Comparison of ENCODE assay signal across 28 cellular contexts in genomic region chr16:12735805-12736204, GRCh38.
"Had no signal": no experiment of that assay in that cellular context is flagged by ENCODE, and none has a peak within 500 bp of the region (broad histone marks: within the 10 kb centered on the region; RNA-seq: fewer than 3 reads in every experiment).

No MANE protein-coding gene starts in this region.

- H3K4me1 Mint-ChIP-seq: activated naive CD4-positive, alpha-beta T cell treated with anti-CD3 and anti-CD28 coated beads, Interleukin-2, amount 10 ng/mL, durations not matched to agents 7 days and 5 days; activated naive CD8-positive, alpha-beta T cell treated with anti-CD3 and anti-CD28 coated beads, Interleukin-2, amount 50 U/mL, for 24 hours had no signal

- H3K27me3 Mint-ChIP-seq: activated CD4-positive, alpha-beta memory T cell treated with anti-CD3 and anti-CD28 coated beads for 36 hours; activated naive CD4-positive, alpha-beta T cell treated with anti-CD3 and anti-CD28 coated beads, Interleukin-2, amount 10 ng/mL, durations not matched to agents 7 days and 5 days; activated naive CD8-positive, alpha-beta T cell; activated naive CD8-positive, alpha-beta T cell treated with anti-CD3 and anti-CD28 coated beads, Interleukin-2, amount 50 U/mL, for 24 hours had no signal

- H3K27me3 ChIP-seq: brain microvascular endothelial cell, SJCRH30 had no signal

- H3K4me1 ChIP-seq: SJCRH30 had no signal

- H3K4me3 ChIP-seq: SJCRH30, SK-N-MC had no signal

- H3K36me3 ChIP-seq: brain microvascular endothelial cell, SJCRH30 had no signal

- H3K27ac ChIP-seq: brain microvascular endothelial cell, SJCRH30, SK-N-MC had no signal

- H3K4me3 Mint-ChIP-seq: activated CD4-positive, alpha-beta memory T cell treated with anti-CD3 and anti-CD28 coated beads for 36 hours; activated naive CD4-positive, alpha-beta T cell treated with anti-CD3 and anti-CD28 coated beads, Interleukin-2, amount 10 ng/mL, durations not matched to agents 7 days and 5 days; activated naive CD8-positive, alpha-beta T cell; activated naive CD8-positive, alpha-beta T cell treated with anti-CD3 and anti-CD28 coated beads, Interleukin-2, amount 50 U/mL, for 24 hours; activated T-cell treated with anti-CD3 and anti-CD28 coated beads, Interleukin-2, amount 50 U/mL, for 4 hours; activated T-helper 1 cell treated with anti-CD3 and anti-CD28 coated beads, Interleukin-12 subunit alpha, Interleukin-12 subunit beta, Interleukin-2, Interleukin-4 antibody, amounts not matched to agents 30 ng/mL and 10 ng/mL and 1 ng/mL, durations not matched to agents 14 hours and 24 hours and 36 hours; T-helper 1 cell treated with Interleukin-12 subunit alpha and Interleukin-12 subunit beta and Interleukin-4 antibody, amounts not matched to agents 30 μg/mL and 1 μg/mL, for 36 hours; T-helper 2 cell treated with Interferon-gamma antibody and Interleukin-4, amounts not matched to agents 5 μg/mL and 100 μg/mL, for 36 hours had no signal

- H3K27ac Mint-ChIP-seq: activated CD4-positive, alpha-beta memory T cell treated with anti-CD3 and anti-CD28 coated beads for 36 hours; activated naive CD4-positive, alpha-beta T cell treated with anti-CD3 and anti-CD28 coated beads, Interleukin-2, amount 10 ng/mL, durations not matched to agents 7 days and 5 days; activated naive CD8-positive, alpha-beta T cell; activated naive CD8-positive, alpha-beta T cell treated with anti-CD3 and anti-CD28 coated beads, Interleukin-2, amount 50 U/mL, for 24 hours; activated T-helper 1 cell treated with anti-CD3 and anti-CD28 coated beads, Interleukin-12 subunit alpha, Interleukin-12 subunit beta, Interleukin-2, Interleukin-4 antibody, amounts not matched to agents 30 ng/mL and 10 ng/mL and 1 ng/mL, durations not matched to agents 14 hours and 24 hours and 36 hours; T-helper 1 cell treated with Interleukin-12 subunit alpha and Interleukin-12 subunit beta and Interleukin-4 antibody, amounts not matched to agents 30 μg/mL and 1 μg/mL, for 36 hours; T-helper 2 cell treated with Interferon-gamma antibody and Interleukin-4, amounts not matched to agents 5 μg/mL and 100 μg/mL, for 36 hours had no signal

- ATAC-seq: activated CD4-positive, CD25-positive, alpha-beta regulatory T cell treated with anti-CD3 and anti-CD28 coated beads, Interleukin-2, amount 50 U/mL, for 24 hours; activated naive CD8-positive, alpha-beta T cell treated with anti-CD3 and anti-CD28 coated beads, Interleukin-2, amount 50 U/mL, for 24 hours; activated T-cell treated with anti-CD3 and anti-CD28 coated beads, Interleukin-2, amount 50 U/mL, for 4 hours; Panc1 had no signal

- DNase-seq: activated CD4-positive, alpha-beta memory T cell treated with anti-CD3 and anti-CD28 coated beads for 36 hours; activated CD4-positive, alpha-beta T cell treated with anti-CD3 and anti-CD28 coated beads for 4 hours; activated CD4-positive, alpha-beta T cell treated with anti-CD3 and anti-CD28 coated beads, Interleukin-2, amount 50 U/mL, for 1 hour; activated naive CD4-positive, alpha-beta T cell treated with anti-CD3 and anti-CD28 coated beads, Interleukin-2, amount 10 ng/mL, durations not matched to agents 7 days and 5 days; activated naive CD8-positive, alpha-beta T cell treated with anti-CD3 and anti-CD28 coated beads, Interleukin-2, amount 50 U/mL, for 24 hours; activated T-cell treated with anti-CD3 and anti-CD28 coated beads for 4 hours; activated T-cell treated with anti-CD3 and anti-CD28 coated beads, Interleukin-2, amount 50 U/mL, for 4 hours; aorta; brain microvascular endothelial cell; central memory CD4-positive, alpha-beta T cell; Karpas-422; NCI-H1105; NCI-H1417 treated with DMSO at 0.1 percent for 48 hours; NCI-H187 treated with DMSO at 0.1 percent for 48 hours; NCI-H2081; NCI-H2171 treated with DMSO at 0.1 percent for 48 hours; NCI-H2227 treated with DMSO at 0.1 percent for 48 hours; NCI-H446; NCI-H510A treated with DMSO at 0.1 percent for 48 hours; SHP77; SJCRH30 had no signal
